Comparison of ENCODE assay signal across 8 cellular contexts in genomic region chr3:183636221-183637105, GRCh38. TPM values are rescaled to one million over a fixed set of nuclear protein-coding genes. Genes with fewer than 3 reads are reported as not detected.
DNase-seq lines count a peak whose midpoint lies in the region; ATAC-seq and TF ChIP-seq lines count a peak whose summit lies in the region.

No MANE protein-coding gene starts in this region.

- intact Hi-C loops in Right ventricle myocardium superior (cut with DNase I): loop anchor here (5.0 to 10.0 kb wide), 2 partner anchors 132 to 371 kb away; no protein-coding TSS in a partner anchor
- intact Hi-C loops in ovary (cut with DNase I): loop anchor here in 1 of 4 donors (10.0 kb wide), 1 partner anchor 678 kb away; the partner anchor contains the start of gene EIF4G1
- intact Hi-C loops in thyroid gland (cut with DNase I): loop anchor here (5.0 kb wide), 1 partner anchor 61 kb away; the partner anchor contains the start of gene YEATS2

- 0% methylated on average over 66 to 84 of the region's 84 CpGs for WGBS in ovary, 3 donors
- WGBS in thyroid gland, 2 donors: 0 to 1% methylated on average over 23 to 26 of the region's 84 CpGs

- TF ChIP-seq POLR2A in ovary (IDR thresholded peaks at IDR 0.05) (no peak), thyroid gland (IDR thresholded peaks at IDR 0.05) (peak; percentile 25 to 89)

- ATAC-seq in HG02763 (IDR thresholded peaks at IDR 0.05; ENCODE audit: unreplicated experiment): peak; percentile 81
- peak; percentile 84 for ATAC-seq in activated naive CD8-positive, alpha-beta T cell treated with anti-CD3 and anti-CD28 coated beads, Interleukin-2, amount 50 U/mL, for 24 hours
- ATAC-seq in Right ventricle myocardium superior (ENCODE audit: poor library complexity): peak; percentile 87

- peak overlapping the region; percentile 96 for H3K27ac Mint-ChIP-seq in activated naive CD8-positive, alpha-beta T cell treated with anti-CD3 and anti-CD28 coated beads, Interleukin-2, amount 50 U/mL, for 24 hours

- TF ChIP-seq CTCF in GM12875 (IDR thresholded peaks at IDR 0.05; ENCODE audit: borderline replicate concordance, insufficient read depth, low read depth, low read length) (no peak), SU-DHL-6 (IDR thresholded peaks at IDR 0.05; ENCODE audit: insufficient read depth, low read length, poor library complexity, severe bottlenecking) (no peak), ovary (IDR thresholded peaks at IDR 0.05) (peak in 1 of 3 donors; percentile 3), thyroid gland (IDR thresholded peaks at IDR 0.05) (no peak)

- H3K4me2 ChIP-seq in SU-DHL-6 (ENCODE audit: low read depth, low read length, poor library complexity, severe bottlenecking): peak overlapping the region; percentile 90

- H3K36me3 ChIP-seq in SU-DHL-6 (ENCODE audit: low read length) (no peaks in the 10 kb centered on the region), ovary (no peaks in the 10 kb centered on the region), thyroid gland (no peaks in the 10 kb centered on the region)

- no peaks in the 10 kb centered on the region for H3K27me3 ChIP-seq in SU-DHL-6 (ENCODE audit: low read length)
- no peaks in the 10 kb centered on the region for H3K27me3 ChIP-seq in ovary
- no peaks in the 10 kb centered on the region for H3K27me3 ChIP-seq in thyroid gland

- H3K4me1 ChIP-seq in ovary (ENCODE audit: insufficient read depth) (no peaks in the 10 kb centered on the region), thyroid gland (peaks cover 21 to 26% of the 10 kb centered on the region in 2 donors)

- H3K4me3 Mint-ChIP-seq in activated naive CD8-positive, alpha-beta T cell treated with anti-CD3 and anti-CD28 coated beads, Interleukin-2, amount 50 U/mL, for 24 hours: peak overlapping the region; percentile 85

- H3K4me3 ChIP-seq in GM12875 (ENCODE audit: low read depth, low read length) (peak overlapping the region; percentile 81), SU-DHL-6 (ENCODE audit: insufficient read depth, low read length, poor library complexity, severe bottlenecking) (peak overlapping the region; percentile 78), ovary (peak overlapping the region; percentile 70), thyroid gland (replicated peaks in 1 of 3) (peak overlapping the region; percentile 77 to 100 (median 98))

- no peak for TF ChIP-seq EP300 in ovary (IDR thresholded peaks at IDR 0.05)

- no peaks in the 10 kb centered on the region for H3K36me3 Mint-ChIP-seq in activated naive CD8-positive, alpha-beta T cell treated with anti-CD3 and anti-CD28 coated beads, Interleukin-2, amount 50 U/mL, for 24 hours (ENCODE audit: low read depth)

- peak overlapping the region; percentile 70 for H3K9ac ChIP-seq in SU-DHL-6 (ENCODE audit: low read length)

- no peaks in the 10 kb centered on the region for H3K27me3 Mint-ChIP-seq in activated naive CD8-positive, alpha-beta T cell treated with anti-CD3 and anti-CD28 coated beads, Interleukin-2, amount 50 U/mL, for 24 hours

- DNase-seq in NCI-H1417 (lab: John Stamatoyannopoulos, UW) (peak; percentile 97 to 100 (median 99)), Right ventricle myocardium superior (peak; percentile 96), ovary (peak; percentile 87 to 90 (median 88)), thyroid gland (peak; percentile 97 to 98)
- DNase-seq in activated naive CD8-positive, alpha-beta T cell treated with anti-CD3 and anti-CD28 coated beads, Interleukin-2, amount 50 U/mL, for 24 hours: peak; percentile 90

- peak overlapping the region; percentile 80 for H2AFZ ChIP-seq in SU-DHL-6 (ENCODE audit: low read depth, low read length, severe bottlenecking)

- peaks cover 7% of the 10 kb centered on the region for H3F3A ChIP-seq in SU-DHL-6 (ENCODE audit: insufficient read depth)

- no peaks in the 10 kb centered on the region for H3K9me3 Mint-ChIP-seq in activated naive CD8-positive, alpha-beta T cell treated with anti-CD3 and anti-CD28 coated beads, Interleukin-2, amount 50 U/mL, for 24 hours

- H3K9me3 ChIP-seq in SU-DHL-6 (ENCODE audit: insufficient read depth, low read length) (no peaks in the 10 kb centered on the region), ovary (no peaks in the 10 kb centered on the region), thyroid gland (no peaks in the 10 kb centered on the region)

- H3K4me1 Mint-ChIP-seq in activated naive CD8-positive, alpha-beta T cell treated with anti-CD3 and anti-CD28 coated beads, Interleukin-2, amount 50 U/mL, for 24 hours: peaks cover 45% of the 10 kb centered on the region

- H3K27ac ChIP-seq in SU-DHL-6 (ENCODE audit: low read depth, low read length) (peak overlapping the region; percentile 81), ovary (peak overlapping the region; percentile 96 to 100), thyroid gland (peak overlapping the region; percentile 99 to 100 (median 100))

- H3K79me2 ChIP-seq in SU-DHL-6 (ENCODE audit: insufficient read depth, low read length): peaks cover 14% of the 10 kb centered on the region

- no peaks in the 10 kb centered on the region for H3K9me2 ChIP-seq in SU-DHL-6 (replicated peaks; ENCODE audit: insufficient read depth, low read length)

- H4K20me1 ChIP-seq in SU-DHL-6 (ENCODE audit: low read depth, low read length): no peaks in the 10 kb centered on the region

RNA-seq across cellular contexts. Expression of gene KLHL24, which starts 1.0 kb away (rescaled TPM):
- total RNA-seq in Right ventricle myocardium superior (249 TPM), ovary (100 to 1,000 TPM in 2 of 7 donors, 10 to 100 TPM in 5; 45.7 to 135 (median 79.1) TPM), thyroid gland (100 to 1,000 TPM; 163 to 320 (median 214) TPM)
- polyA plus RNA-seq in ovary: 10 to 100 TPM; 17.7 to 22.5 TPM

Comparison
In these comparisons a context has a peak if more than half of its experiments do, and no peak if none do; other contexts are left out.
1. Peak in every context shown above with its lines: DNase-seq, ATAC-seq, H3K4me3 ChIP-seq and H3K27ac ChIP-seq.